In genomic region chr5:41118177-41118576, GRCh38 we compare ENCODE assay signal across 24 cellular contexts. TPM values are rescaled to one million over a fixed set of nuclear protein-coding genes. Genes with fewer than 3 reads are reported as not detected.
DNase-seq lines count a peak whose midpoint lies in the region; ATAC-seq, FAIRE-seq and TF ChIP-seq lines count a peak whose summit lies in the region.
"Had no signal": no experiment of that assay in that cellular context is flagged by ENCODE, and none has a peak within 500 bp of the region (broad histone marks: within the 10 kb centered on the region; RNA-seq: fewer than 3 reads in every experiment).

No MANE protein-coding gene starts in this region.

- no peak overlapping the region for H3K27ac ChIP-seq in IMR-90 (ENCODE audit: insufficient read depth, low read length)
- H3K27ac ChIP-seq in RWPE2 (ENCODE audit: poor library complexity, severe bottlenecking), result no peak overlapping the region
- H3K27ac ChIP-seq in HepG2 (ENCODE audit: extremely low read length, insufficient read depth, low read length), result no peak overlapping the region
- H3K27ac ChIP-seq: A549; BLaER1 treated with 17β-estradiol and CSF1 and Interleukin-3, amounts not matched to agents 10 nM and 100 nM had no signal

- H3K9me3 Mint-ChIP-seq in T-cell, result peaks cover 0 to 3% (median 2%) of the 10 kb centered on the region in 3 donors

- no peaks in the 10 kb centered on the region for H4K20me1 ChIP-seq in IMR-90 (ENCODE audit: insufficient read depth, low read length)
- no peaks in the 10 kb centered on the region for H4K20me1 ChIP-seq in HepG2 (ENCODE audit: insufficient read depth, low read length)
- H4K20me1 ChIP-seq: BLaER1 treated with 17β-estradiol and CSF1 and Interleukin-3, amounts not matched to agents 10 nM and 100 nM had no signal

- peaks cover 11% of the 10 kb centered on the region for H3K9me1 ChIP-seq in IMR-90 (ENCODE audit: insufficient read depth, low read length)

- DNase-seq in D721Med (ENCODE audit: insufficient read length, low spot score), result no peak
- DNase-seq in IMR-90, result no peak
- no peak for DNase-seq in RWPE2 (ENCODE audit: low spot score)
- DNase-seq in HepG2 (ENCODE audit: low spot score), result no peak
- DNase-seq in T-cell, result no peak
- no peak for DNase-seq in NCI-H2029 treated with DMSO at 0.1 percent for 48 hours (lab: John Stamatoyannopoulos, UW)
- no peak for DNase-seq in hepatic stellate cell (ENCODE audit: low spot score)
- DNase-seq: CD8-positive, alpha-beta memory T cell; DMS79 treated with DMSO at 0.1 percent for 48 hours; GOT3; MM.1S; NCI-H1105; NCI-H226; NCI-H524 treated with DMSO at 0.1 percent for 48 hours; T-helper 2 cell had no signal

- no peak overlapping the region for H2BK15ac ChIP-seq in IMR-90 (ENCODE audit: low read depth, low read length)

- no peak overlapping the region for H2BK5ac ChIP-seq in IMR-90 (ENCODE audit: low read depth, low read length, poor library complexity, severe bottlenecking)

- CTCF ChIA-PET in IMR-90 (lab: Yijun Ruan, JAX), result no interaction called here
- CTCF ChIA-PET in HepG2 (lab: Yijun Ruan, JAX; ENCODE audit: low intra/inter-chr PET ratio, low total read pairs), result interaction anchor here (1.9 kb wide), 1 partner anchor 213 kb away, joined by 7 read pairs; no protein-coding TSS in a partner anchor
- CTCF ChIA-PET in T-cell (lab: Charles Lee), result no interaction called here

- TF ChIP-seq EP300 in HepG2 (IDR thresholded peaks at IDR 0.05; ENCODE audit: low read depth in 2 of 2, low read length in 2 of 2) (no peak), HepG2 (CRISPR knock-in tag; IDR thresholded peaks at IDR 0.05; ENCODE audit: borderline replicate concordance) (no peak)

- dilution Hi-C loops in IMR-90 (cut with HindIII; ENCODE audit: low sequenced_read_pairs, unreplicated experiment), result no loop called here

- peak overlapping the region; percentile 47 for H2BK120ac ChIP-seq in IMR-90 (ENCODE audit: low read depth, low read length)

- H3K4me2 ChIP-seq in IMR-90 (ENCODE audit: low read depth, low read length), result no peak overlapping the region
- no peak overlapping the region for H3K4me2 ChIP-seq in HepG2 (ENCODE audit: low read depth, low read length)
- H3K4me2 ChIP-seq: A549; BLaER1 treated with 17β-estradiol and CSF1 and Interleukin-3, amounts not matched to agents 10 nM and 100 nM had no signal

- peaks cover 0 to 6% of the 10 kb centered on the region in 2 experiments; a peak in 1 of 4 replicates for H3K79me1 ChIP-seq in IMR-90 (ENCODE audit: low read depth in 1 of 2, low read length in 2 of 2)

- no CpG with 5 or more reads among the region's 3 CpGs for WGBS in IMR-90 (ENCODE audit: extremely low coverage in 2 of 2, insufficient read length in 1 of 2), 2 experiments
- 6% methylated on average over 3 of the region's 3 CpGs for WGBS in HepG2 (ENCODE audit: low lambda C conversion rate)

- peak overlapping the region in 1 of 2 experiments; percentile 27; a peak in 1 of 4 replicates for H4K8ac ChIP-seq in IMR-90 (ENCODE audit: low read depth in 2 of 2, low read length in 2 of 2)

- ATAC-seq in IMR-90 (ENCODE audit: low read depth), result no peak
- ATAC-seq in RWPE2 (ENCODE audit: low read depth), result no peak
- ATAC-seq in HepG2, result 0 out of 3 replicates have a peak, but pooled peaks have one; percentile 29
- ATAC-seq in T-cell (replicated peaks in 1 of 4), result no peak
- no peak for ATAC-seq in HG03460 (IDR thresholded peaks at IDR 0.05; ENCODE audit: unreplicated experiment)
- ATAC-seq: A549, Panc1, Right ventricle myocardium inferior had no signal

- no peak overlapping the region for H2AK9ac ChIP-seq in IMR-90 (replicated peaks; ENCODE audit: low read depth, low read length, poor library complexity)

- no peak overlapping the region for H3K9ac ChIP-seq in IMR-90 (ENCODE audit: low read depth, low read length)
- no peak overlapping the region for H3K9ac ChIP-seq in HepG2 (ENCODE audit: insufficient read depth, low read depth, low read length)
- H3K9ac ChIP-seq: BLaER1 treated with 17β-estradiol and CSF1 and Interleukin-3, amounts not matched to agents 10 nM and 100 nM had no signal

- TF ChIP-seq CTCF in D721Med (IDR thresholded peaks at IDR 0.05; ENCODE audit: insufficient read depth, missing control alignments), result peak; percentile 15
- peak; percentile 15; the same call in 1 of the 2 replicates for TF ChIP-seq CTCF in IMR-90 (conservative IDR thresholded peaks at IDR 0.05; ENCODE audit: low read depth, low read length)
- peak; percentile 20 for TF ChIP-seq CTCF in RWPE2 (IDR thresholded peaks at IDR 0.05; ENCODE audit: poor library complexity, severe bottlenecking)
- TF ChIP-seq CTCF in HepG2 (CRISPR knock-in tag; IDR thresholded peaks at IDR 0.05), result no peak; the same call in 1 of the 2 replicates

- POLR2A ChIA-PET in IMR-90 (lab: Charles Lee; ENCODE audit: unreplicated experiment) (no interaction called here), HepG2 (lab: Yijun Ruan, JAX) (no interaction called here), T-cell (lab: Charles Lee) (no interaction called here)

- in situ Hi-C loops in IMR-90 (cut with MboI; ENCODE audit: low sequenced_read_pairs), result no loop called here
- in situ Hi-C loops in HepG2 (cut with HindIII; ENCODE audit: extremely low pct_ligation_motif_present, low pct_unique_long_range_greater_than_20kb), result no loop called here

- H4K5ac ChIP-seq in IMR-90 (ENCODE audit: low read depth, low read length), result no peak overlapping the region

- no peak overlapping the region for H3K18ac ChIP-seq in IMR-90 (ENCODE audit: low read depth, low read length)

- H3K4ac ChIP-seq in IMR-90 (ENCODE audit: low read depth, low read length), result no peak overlapping the region

- H4K91ac ChIP-seq in IMR-90 (ENCODE audit: insufficient read depth, low read depth, low read length), result no peak overlapping the region

- H3K27ac Mint-ChIP-seq in T-cell, result no peak overlapping the region
- H3K27ac Mint-ChIP-seq: CD8-positive, alpha-beta memory T cell had no signal

- FAIRE-seq in D721Med (lab: Jason Lieb, UNC) (no peak), HepG2 (lab: Jason Lieb, UNC) (no peak)
- FAIRE-seq: A549, GM19239 had no signal

- TF ChIP-seq POLR2A in IMR-90 (IDR thresholded peaks at IDR 0.05; ENCODE audit: low read depth, low read length) (no peak), HepG2 (IDR thresholded peaks at IDR 0.05; ENCODE audit: insufficient read depth in 1 of 2, low read depth in 2 of 2, low read length in 2 of 2) (no peak)

- H3K4me3 ChIP-seq in IMR-90 (ENCODE audit: insufficient read depth, low read depth, low read length), result no peak overlapping the region
- H3K4me3 ChIP-seq in RWPE2 (ENCODE audit: severe bottlenecking), result no peak overlapping the region
- H3K4me3 ChIP-seq in HepG2 (replicated peaks in 1 of 3; ENCODE audit: insufficient read depth in 1 of 3, low read depth in 2 of 3, low read length in 3 of 3), result no peak overlapping the region
- H3K4me3 ChIP-seq: A549; BLaER1 treated with 17β-estradiol and CSF1 and Interleukin-3, amounts not matched to agents 10 nM and 100 nM had no signal

- no peaks in the 10 kb centered on the region for H3K79me2 ChIP-seq in HepG2 (ENCODE audit: insufficient read depth, low read length)

- no peaks in the 10 kb centered on the region for H3K36me3 Mint-ChIP-seq in T-cell
- H3K36me3 Mint-ChIP-seq: CD8-positive, alpha-beta memory T cell had no signal

- H3K23ac ChIP-seq in IMR-90 (ENCODE audit: low read depth, low read length), result no peak overlapping the region

- no peak overlapping the region for H3K4me3 Mint-ChIP-seq in T-cell
- H3K4me3 Mint-ChIP-seq: CD8-positive, alpha-beta memory T cell had no signal

- no peak overlapping the region for H2BK20ac ChIP-seq in IMR-90 (ENCODE audit: low read depth, low read length)

- BruUV-seq in IMR-90 (replicated peaks; lab: Mats Ljungman, UMichigan) (no TSS peak), HepG2 (replicated peaks; lab: Mats Ljungman, UMichigan) (no TSS peak)

- no peak overlapping the region for H3K14ac ChIP-seq in IMR-90 (replicated peaks; ENCODE audit: low read depth, low read length)

- H2AFZ ChIP-seq in IMR-90 (replicated peaks; ENCODE audit: low read length, poor library complexity) (no peak overlapping the region), HepG2 (ENCODE audit: low read length) (no peak overlapping the region)

- intact Hi-C loops in IMR-90 (cut with micrococcal nuclease) (no loop called here), HepG2 (cut with micrococcal nuclease; ENCODE audit: unreplicated experiment) (loop anchor here (1.0 kb wide), 1 partner anchor 214 kb away; no protein-coding TSS in a partner anchor)

- TF ChIP-seq RAD21 in IMR-90 (IDR thresholded peaks at IDR 0.05; ENCODE audit: low read length) (no peak), HepG2 (CRISPR knock-in tag; IDR thresholded peaks at IDR 0.05) (no peak)

- H3K4me1 ChIP-seq in IMR-90 (ENCODE audit: control insufficient read depth, insufficient read depth, low read length), result peaks cover 15% of the 10 kb centered on the region
- no peaks in the 10 kb centered on the region for H3K4me1 ChIP-seq in RWPE2 (ENCODE audit: insufficient read depth, poor library complexity, severe bottlenecking)
- H3K4me1 ChIP-seq in HepG2 (ENCODE audit: insufficient read depth, low read length), result no peaks in the 10 kb centered on the region
- H3K4me1 ChIP-seq: A549; BLaER1 treated with 17β-estradiol and CSF1 and Interleukin-3, amounts not matched to agents 10 nM and 100 nM had no signal

- H3K27me3 Mint-ChIP-seq in T-cell, result no peaks in the 10 kb centered on the region

- no peaks in the 10 kb centered on the region for H3K4me1 Mint-ChIP-seq in T-cell
- H3K4me1 Mint-ChIP-seq: CD8-positive, alpha-beta memory T cell had no signal

- H3K56ac ChIP-seq in IMR-90 (ENCODE audit: extremely low read depth, insufficient read depth, low read length), result no peak overlapping the region

- H2AK5ac ChIP-seq in IMR-90 (ENCODE audit: low read depth, low read length), result no peak overlapping the region

- no peaks in the 10 kb centered on the region for H3K27me3 ChIP-seq in IMR-90 (ENCODE audit: control insufficient read depth, insufficient read depth, low read length)
- no peaks in the 10 kb centered on the region for H3K27me3 ChIP-seq in RWPE2 (ENCODE audit: insufficient read depth, poor library complexity, severe bottlenecking)
- H3K27me3 ChIP-seq in HepG2 (ENCODE audit: control insufficient read depth in 1 of 2, insufficient read depth in 2 of 2, low read length in 2 of 2), result no peaks in the 10 kb centered on the region
- H3K27me3 ChIP-seq: BLaER1 treated with 17β-estradiol and CSF1 and Interleukin-3, amounts not matched to agents 10 nM and 100 nM had no signal

- H3K36me3 ChIP-seq in IMR-90 (ENCODE audit: control insufficient read depth, insufficient read depth, low read length) (no peaks in the 10 kb centered on the region), RWPE2 (ENCODE audit: low read depth) (no peaks in the 10 kb centered on the region), HepG2 (replicated peaks in 1 of 2; ENCODE audit: control insufficient read depth in 1 of 2, insufficient read depth in 2 of 2, low read length in 2 of 2) (no peaks in the 10 kb centered on the region)
- H3K36me3 ChIP-seq: BLaER1 treated with 17β-estradiol and CSF1 and Interleukin-3, amounts not matched to agents 10 nM and 100 nM had no signal

- no peaks in the 10 kb centered on the region for H3K9me3 ChIP-seq in IMR-90 (ENCODE audit: control insufficient read depth, insufficient read depth, low read length)
- H3K9me3 ChIP-seq in RWPE2 (ENCODE audit: severe bottlenecking), result no peaks in the 10 kb centered on the region
- H3K9me3 ChIP-seq in HepG2 (ENCODE audit: low read length), result peaks cover 6% of the 10 kb centered on the region; the same call in 1 of the 2 replicates
- H3K9me3 ChIP-seq: A549; BLaER1 treated with 17β-estradiol and CSF1 and Interleukin-3, amounts not matched to agents 10 nM and 100 nM had no signal

RNA-seq across cellular contexts. Expression of gene MROH2B, which starts 47.0 kb away (rescaled TPM):
- total RNA-seq in IMR-90 (2012; rRNA removed), result not detected in 2 replicates
- not detected in 2 replicates for polyA plus RNA-seq in IMR-90 (2012; rRNA removed)
- polyA plus RNA-seq in IMR-90 (2012; cell fraction: cytosol; rRNA removed), result not detected in 2 replicates
- polyA plus RNA-seq in IMR-90 (2012; cell fraction: nucleus; rRNA removed; ENCODE audit: low replicate concordance), result not detected in 2 replicates
- not detected in 2 replicates for total RNA-seq in HepG2 (2016; rRNA removed; fragmentation: Illumina TruSeq; extraction: Trizol)
- not detected in 2 replicates for total RNA-seq in HepG2 (2016; cell fraction: cytosol; rRNA removed; fragmentation: Illumina TruSeq; extraction: Trizol; ENCODE audit: low read depth)
- total RNA-seq in HepG2 (2016; cell fraction: insoluble cytoplasmic fraction; rRNA removed; fragmentation: Illumina TruSeq; extraction: Trizol), result not detected in 2 replicates
- not detected in 2 replicates for total RNA-seq in HepG2 (2016; cell fraction: membrane; rRNA removed; fragmentation: Illumina TruSeq; extraction: Trizol)
- not detected in 2 replicates for total RNA-seq in HepG2 (2016; cell fraction: nucleus; rRNA removed; fragmentation: Illumina TruSeq; extraction: Trizol)
- polyA plus RNA-seq in HepG2 (2011; rRNA removed), result not detected in 2 replicates
- not detected in 2 replicates for polyA plus RNA-seq in HepG2 (2011; cell fraction: cytosol; rRNA removed)
- polyA plus RNA-seq in HepG2 (2011; cell fraction: nucleus; rRNA removed), result not detected in 2 replicates
- not detected in 2 replicates for polyA plus RNA-seq in HepG2 (2012)
- polyA plus RNA-seq in HepG2 (2016; cell fraction: cytosol; fragmentation: Illumina TruSeq; extraction: Trizol; ENCODE audit: low read depth), result not detected in 2 replicates
- not detected in 2 replicates for polyA plus RNA-seq in HepG2 (2016; cell fraction: insoluble cytoplasmic fraction; fragmentation: Illumina TruSeq; extraction: Trizol; ENCODE audit: low read depth)
- not detected in 2 replicates for polyA plus RNA-seq in HepG2 (2016; cell fraction: membrane; fragmentation: Illumina TruSeq; extraction: Trizol; ENCODE audit: low read depth)
- not detected in 2 replicates for polyA plus RNA-seq in HepG2 (2016; cell fraction: nucleus; fragmentation: Illumina TruSeq; extraction: Trizol; ENCODE audit: insufficient read depth, low read depth)
- not detected in 2 replicates for polyA minus RNA-seq in HepG2 (2011; rRNA and poly(A)+ RNA removed; ENCODE audit: low replicate concordance)
- not detected in 2 replicates for polyA minus RNA-seq in HepG2 (2011; cell fraction: cytosol; rRNA and poly(A)+ RNA removed)
- polyA minus RNA-seq in HepG2 (2011; cell fraction: nucleus; rRNA and poly(A)+ RNA removed), result not detected in 2 replicates
- total RNA-seq in T-cell, result not detected
- total RNA-seq: CD8-positive, alpha-beta memory T cell; G401; HT-29; Right ventricle myocardium inferior; SK-MEL-5 had no signal
- polyA plus RNA-seq: A549; CD8-positive, alpha-beta memory T cell had no signal
